ENCODE assay signal across 9 cellular contexts in the genomic region with DNA sequence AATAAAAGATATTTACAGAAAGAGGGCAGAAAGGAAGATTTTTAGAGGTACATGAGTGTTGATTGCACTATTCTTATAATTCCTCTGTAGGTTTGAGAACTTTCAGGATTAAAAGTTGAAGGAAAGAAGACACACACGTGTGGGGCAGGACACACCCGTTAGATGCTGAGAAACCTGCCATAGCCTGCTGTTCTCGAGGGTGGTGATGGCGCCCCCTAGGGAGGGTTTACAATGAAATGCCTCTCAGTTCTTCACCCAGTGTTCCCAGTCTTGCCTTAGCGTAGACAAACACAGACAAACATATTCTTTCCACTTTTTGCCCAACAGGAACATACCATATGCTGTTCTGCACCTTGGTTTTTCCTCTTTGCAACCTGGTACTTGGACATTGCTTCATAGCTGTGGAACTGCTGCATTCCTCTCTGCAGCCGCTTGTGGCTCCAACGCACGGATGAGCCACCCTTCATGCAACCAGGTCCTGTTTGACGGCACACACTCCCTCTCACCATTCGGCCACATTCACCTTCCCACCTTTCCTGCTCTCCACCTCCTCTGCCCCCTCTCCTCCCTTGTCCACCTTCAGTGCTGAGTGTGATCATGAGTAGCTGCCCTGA. TPM values are rescaled to one million over a fixed set of nuclear protein-coding genes. Genes with fewer than 3 reads are reported as not detected.
A peak's percentile ranks its signal among the peaks of the same experiment; 100 is the strongest.
DNase-seq lines count a peak whose midpoint lies in the region; ATAC-seq, FAIRE-seq and TF ChIP-seq lines count a peak whose summit lies in the region.
"Had no signal": no experiment of that assay in that cellular context is flagged by ENCODE, and none has a peak within 500 bp of the region (broad histone marks: within the 10 kb centered on the region; RNA-seq: fewer than 3 reads in every experiment).

No MANE protein-coding gene starts in this region.

- peaks cover 5% of the 10 kb centered on the region for H3K27me3 ChIP-seq in CD4-positive, alpha-beta memory T cell (ENCODE audit: insufficient read depth, low read length)
- no peaks in the 10 kb centered on the region for H3K27me3 ChIP-seq in IMR-90 (ENCODE audit: control insufficient read depth, insufficient read depth, low read length)
- H3K27me3 ChIP-seq in astrocyte (ENCODE audit: insufficient read depth, low read length), result no peaks in the 10 kb centered on the region
- H3K27me3 ChIP-seq in neural progenitor cell, result no peaks in the 10 kb centered on the region

- no peak overlapping the region for H4K91ac ChIP-seq in IMR-90 (ENCODE audit: insufficient read depth, low read depth, low read length)

- peaks cover 24 to 35% of the 10 kb centered on the region in 2 donors for H3K27me3 Mint-ChIP-seq in CD4-positive, alpha-beta memory T cell
- peaks cover 7% of the 10 kb centered on the region for H3K27me3 Mint-ChIP-seq in astrocyte (ENCODE audit: low read depth, unreplicated experiment)
- H3K27me3 Mint-ChIP-seq in neural progenitor cell (ENCODE audit: insufficient read depth, low read depth), result peaks cover 8% of the 10 kb centered on the region
- H3K27me3 Mint-ChIP-seq in immature natural killer cell (ENCODE audit: low read depth in 3 of 3), result peaks cover 0 to 4% (median 2%) of the 10 kb centered on the region in 3 donors

- POLR2A ChIA-PET in CD4-positive, alpha-beta memory T cell (lab: Charles Lee; ENCODE audit: partially characterized antibody), result no interaction called here
- POLR2A ChIA-PET in IMR-90 (lab: Charles Lee; ENCODE audit: unreplicated experiment), result no interaction called here

- no TSS peak for BruUV-seq in IMR-90 (replicated peaks; lab: Mats Ljungman, UMichigan)

- peaks cover 0 to 2% (median 0%) of the 10 kb centered on the region in 8 donors for H3K9me3 Mint-ChIP-seq in CD4-positive, alpha-beta memory T cell
- H3K9me3 Mint-ChIP-seq in astrocyte (ENCODE audit: unreplicated experiment) (peaks cover 2% of the 10 kb centered on the region), neural progenitor cell (peaks cover 9% of the 10 kb centered on the region), immature natural killer cell (peaks cover 0 to 2% (median 0%) of the 10 kb centered on the region in 6 donors)
- H3K9me3 Mint-ChIP-seq: stimulated activated naive CD8-positive, alpha-beta T cell treated with anti-CD3 and anti-CD28 coated beads, Interleukin-15, Interleukin-2, amounts not matched to agents 100 ng/mL and 50 ng/mL, for 24 hours had no signal

- peaks cover 6% of the 10 kb centered on the region; the same call in 1 of the 2 replicates for H3K9me1 ChIP-seq in IMR-90 (ENCODE audit: insufficient read depth, low read length)

- no peak for FAIRE-seq in astrocyte (lab: Jason Lieb, UNC)

- DNase-seq in CD4-positive, alpha-beta memory T cell, result peak in 4 of 5 donors; percentile 29 to 38 (median 33)
- DNase-seq in IMR-90 (no peak), astrocyte (ENCODE audit: low read depth) (no peak), neural progenitor cell (ENCODE audit: low spot score) (no peak), immature natural killer cell (no peak), NCI-H1436 (lab: John Stamatoyannopoulos, UW) (no peak), NCI-H128 (lab: John Stamatoyannopoulos, UW; ENCODE audit: unreplicated experiment) (no peak), DMS114 treated with DMSO at 0.1 percent for 48 hours (lab: John Stamatoyannopoulos, UW; ENCODE audit: unreplicated experiment) (no peak)

- no peak overlapping the region for H2AK9ac ChIP-seq in IMR-90 (replicated peaks; ENCODE audit: low read depth, low read length, poor library complexity)

- H3K79me2 ChIP-seq in astrocyte (ENCODE audit: insufficient read depth, low read length) (no peaks in the 10 kb centered on the region), neural progenitor cell (ENCODE audit: low read depth) (no peaks in the 10 kb centered on the region)

- no peaks in the 10 kb centered on the region for H3K79me1 ChIP-seq in IMR-90 (ENCODE audit: low read depth in 1 of 2, low read length in 2 of 2)

- H3K4me3 ChIP-seq in CD4-positive, alpha-beta memory T cell (ENCODE audit: low read length in 2 of 2), result no peak overlapping the region
- H3K4me3 ChIP-seq in IMR-90 (ENCODE audit: insufficient read depth, low read depth, low read length) (no peak overlapping the region), astrocyte (ENCODE audit: insufficient read depth, low read depth, low read length) (no peak overlapping the region), neural progenitor cell (no peak overlapping the region)

- H2AK5ac ChIP-seq in IMR-90 (ENCODE audit: low read depth, low read length), result no peak overlapping the region

- no peak overlapping the region for H4K5ac ChIP-seq in IMR-90 (ENCODE audit: low read depth, low read length)

- no peak overlapping the region for H3K27ac Mint-ChIP-seq in CD4-positive, alpha-beta memory T cell
- H3K27ac Mint-ChIP-seq in astrocyte (ENCODE audit: unreplicated experiment) (no peak overlapping the region), neural progenitor cell (no peak overlapping the region), immature natural killer cell (peak overlapping the region in 1 of 6 donors; percentile 31)
- H3K27ac Mint-ChIP-seq: stimulated activated naive CD8-positive, alpha-beta T cell treated with anti-CD3 and anti-CD28 coated beads, Interleukin-15, Interleukin-2, amounts not matched to agents 100 ng/mL and 50 ng/mL, for 24 hours had no signal

- TF ChIP-seq CTCF in IMR-90 (conservative IDR thresholded peaks at IDR 0.05; ENCODE audit: low read depth, low read length) (peak; percentile 29; the same call in 1 of the 2 replicates), astrocyte (IDR thresholded peaks at IDR 0.05; ENCODE audit: insufficient read depth, low read depth, low read length) (peak; percentile 17), neural progenitor cell (IDR thresholded peaks at IDR 0.05) (peak; percentile 34)

- dilution Hi-C loops in IMR-90 (cut with HindIII; ENCODE audit: low sequenced_read_pairs, unreplicated experiment), result no loop called here

- 71% methylated on average over 6 of the region's 10 CpGs; no CpG with 5 or more reads in 1 of the 2 experiments for WGBS in IMR-90 (ENCODE audit: extremely low coverage in 2 of 2, insufficient read length in 1 of 2), 2 experiments

- H3K4me1 Mint-ChIP-seq in CD4-positive, alpha-beta memory T cell, result no peaks in the 10 kb centered on the region
- H3K4me1 Mint-ChIP-seq in astrocyte (ENCODE audit: low read depth, unreplicated experiment) (peaks cover 24% of the 10 kb centered on the region), neural progenitor cell (peaks cover 19% of the 10 kb centered on the region), immature natural killer cell (no peaks in the 10 kb centered on the region)

- H3K9ac ChIP-seq in IMR-90 (ENCODE audit: low read depth, low read length), result no peak overlapping the region
- no peak overlapping the region for H3K9ac ChIP-seq in astrocyte (ENCODE audit: low read length)
- H3K9ac ChIP-seq in neural progenitor cell, result no peak overlapping the region

- intact Hi-C loops in CD4-positive, alpha-beta memory T cell (cut with micrococcal nuclease), result loop anchor here (1.0 kb wide), 1 partner anchor 83 kb away; no protein-coding TSS in a partner anchor
- intact Hi-C loops in IMR-90 (cut with micrococcal nuclease), result no loop called here

- H3K9me3 ChIP-seq in CD4-positive, alpha-beta memory T cell (ENCODE audit: control insufficient read depth in 1 of 2, low read length in 2 of 2), result no peaks in the 10 kb centered on the region
- H3K9me3 ChIP-seq in IMR-90 (ENCODE audit: control insufficient read depth, insufficient read depth, low read length) (no peaks in the 10 kb centered on the region), astrocyte (ENCODE audit: insufficient read depth, low read depth, low read length) (peaks cover 8% of the 10 kb centered on the region), neural progenitor cell (ENCODE audit: low read depth) (peaks cover 7% of the 10 kb centered on the region)

- no peak overlapping the region for H3K4me2 ChIP-seq in IMR-90 (ENCODE audit: low read depth, low read length)
- no peak overlapping the region for H3K4me2 ChIP-seq in astrocyte (ENCODE audit: low read length)
- H3K4me2 ChIP-seq in neural progenitor cell, result no peak overlapping the region

- no peak overlapping the region for H3K14ac ChIP-seq in IMR-90 (replicated peaks; ENCODE audit: low read depth, low read length)

- H3F3A ChIP-seq in neural progenitor cell (ENCODE audit: low read depth), result no peaks in the 10 kb centered on the region

- no peak overlapping the region for H3K18ac ChIP-seq in IMR-90 (ENCODE audit: low read depth, low read length)

- no peaks in the 10 kb centered on the region for H3K36me3 Mint-ChIP-seq in CD4-positive, alpha-beta memory T cell
- H3K36me3 Mint-ChIP-seq in astrocyte (ENCODE audit: low read depth, unreplicated experiment) (peaks cover 2% of the 10 kb centered on the region), neural progenitor cell (no peaks in the 10 kb centered on the region), immature natural killer cell (no peaks in the 10 kb centered on the region)

- H3K36me3 ChIP-seq in CD4-positive, alpha-beta memory T cell (ENCODE audit: insufficient read depth, low read length), result no peaks in the 10 kb centered on the region
- H3K36me3 ChIP-seq in IMR-90 (ENCODE audit: control insufficient read depth, insufficient read depth, low read length), result no peaks in the 10 kb centered on the region
- H3K36me3 ChIP-seq in astrocyte (ENCODE audit: insufficient read depth, low read length), result no peaks in the 10 kb centered on the region
- no peaks in the 10 kb centered on the region for H3K36me3 ChIP-seq in neural progenitor cell

- H3K4me3 Mint-ChIP-seq in CD4-positive, alpha-beta memory T cell, result no peak overlapping the region
- H3K4me3 Mint-ChIP-seq in astrocyte (ENCODE audit: unreplicated experiment), result no peak overlapping the region
- H3K4me3 Mint-ChIP-seq in neural progenitor cell, result no peak overlapping the region
- no peak overlapping the region for H3K4me3 Mint-ChIP-seq in immature natural killer cell
- H3K4me3 Mint-ChIP-seq: stimulated activated naive CD8-positive, alpha-beta T cell treated with anti-CD3 and anti-CD28 coated beads, Interleukin-15, Interleukin-2, amounts not matched to agents 100 ng/mL and 50 ng/mL, for 24 hours had no signal

- no peak overlapping the region for H3K23ac ChIP-seq in IMR-90 (ENCODE audit: low read depth, low read length)

- H2BK20ac ChIP-seq in IMR-90 (ENCODE audit: low read depth, low read length), result no peak overlapping the region

- no peak overlapping the region for H4K8ac ChIP-seq in IMR-90 (ENCODE audit: low read depth in 2 of 2, low read length in 2 of 2)

- no peak for TF ChIP-seq POLR2A in IMR-90 (IDR thresholded peaks at IDR 0.05; ENCODE audit: low read depth, low read length)

- H4K20me1 ChIP-seq in IMR-90 (ENCODE audit: insufficient read depth, low read length) (no peaks in the 10 kb centered on the region), astrocyte (ENCODE audit: insufficient read depth, low read length) (no peaks in the 10 kb centered on the region), neural progenitor cell (ENCODE audit: low read depth) (no peaks in the 10 kb centered on the region)

- no peak overlapping the region for H2BK15ac ChIP-seq in IMR-90 (ENCODE audit: low read depth, low read length)

- H2AFZ ChIP-seq in IMR-90 (replicated peaks; ENCODE audit: low read length, poor library complexity) (no peak overlapping the region), astrocyte (ENCODE audit: low read depth, low read length) (no peak overlapping the region), neural progenitor cell (replicated peaks) (no peak overlapping the region)

- no peaks in the 10 kb centered on the region for H3K4me1 ChIP-seq in CD4-positive, alpha-beta memory T cell (ENCODE audit: insufficient read depth, low read length)
- H3K4me1 ChIP-seq in IMR-90 (ENCODE audit: control insufficient read depth, insufficient read depth, low read length) (peaks cover 10% of the 10 kb centered on the region), astrocyte (ENCODE audit: insufficient read depth, low read length) (peaks cover 6% of the 10 kb centered on the region), neural progenitor cell (peaks cover 3% of the 10 kb centered on the region)

- no peak overlapping the region for H2BK120ac ChIP-seq in IMR-90 (ENCODE audit: low read depth, low read length)

- in situ Hi-C loops in IMR-90 (cut with MboI; ENCODE audit: low sequenced_read_pairs), result no loop called here

- H3K4ac ChIP-seq in IMR-90 (ENCODE audit: low read depth, low read length), result no peak overlapping the region

- no peak overlapping the region for H2BK5ac ChIP-seq in IMR-90 (ENCODE audit: low read depth, low read length, poor library complexity, severe bottlenecking)

- no peak for ATAC-seq in IMR-90 (ENCODE audit: low read depth)

- peak; percentile 23; the same call in 1 of the 2 replicates for TF ChIP-seq RAD21 in IMR-90 (IDR thresholded peaks at IDR 0.05; ENCODE audit: low read length)

- no peak overlapping the region for H3K27ac ChIP-seq in CD4-positive, alpha-beta memory T cell (ENCODE audit: low read depth, low read length)
- H3K27ac ChIP-seq in IMR-90 (ENCODE audit: insufficient read depth, low read length) (no peak overlapping the region), astrocyte (ENCODE audit: low read depth, low read length) (no peak overlapping the region), neural progenitor cell (no peak overlapping the region)

- H3K56ac ChIP-seq in IMR-90 (ENCODE audit: extremely low read depth, insufficient read depth, low read length), result no peak overlapping the region

- CTCF ChIA-PET in CD4-positive, alpha-beta memory T cell (lab: Charles Lee; ENCODE audit: partially characterized antibody), result interaction anchor here (0.9 to 1.5 kb wide), 3 partner anchors 23 to 84 kb away, joined by 5 to 7 read pairs (median 5); no protein-coding TSS in a partner anchor
- CTCF ChIA-PET in IMR-90 (lab: Yijun Ruan, JAX), result interaction anchor here (0.8 kb wide), 1 partner anchor 18 kb away, joined by 3 read pairs; no protein-coding TSS in a partner anchor

RNA-seq across cellular contexts. Expression of gene HSPA12A, which starts 23.3 kb away (rescaled TPM):
- total RNA-seq in CD4-positive, alpha-beta memory T cell, result under 1 TPM; 0.36 to 0.64 TPM
- polyA plus RNA-seq in CD4-positive, alpha-beta memory T cell, result under 1 TPM in 1 of 2 donors, not detected in 1; 0.14 TPM
- 16.1 and 18.6 TPM in 2 replicates for total RNA-seq in IMR-90 (2012; rRNA removed)
- 14.6 and 16.7 TPM in 2 replicates for polyA plus RNA-seq in IMR-90 (2012; rRNA removed)
- 6.6 and 6.9 TPM in 2 replicates for polyA plus RNA-seq in IMR-90 (2012; cell fraction: cytosol; rRNA removed)
- 34.4 and 57.2 TPM in 2 replicates for polyA plus RNA-seq in IMR-90 (2012; cell fraction: nucleus; rRNA removed; ENCODE audit: low replicate concordance)
- 7.9 and 11.1 TPM in 2 replicates for total RNA-seq in astrocyte
- total RNA-seq in neural progenitor cell (ENCODE audit: low replicate concordance), result 5.3 and 5.6 TPM in 2 replicates
- polyA plus RNA-seq in immature natural killer cell, result under 1 TPM in 1 of 3 donors, not detected in 2; 0.04 TPM

Comparison
In these comparisons a context has a peak if more than half of its experiments do, and no peak if none do; other contexts are left out.
1. DNase-seq: peak in CD4-positive, alpha-beta memory T cell (4 of 5); none in IMR-90 (single experiment), astrocyte (single experiment), neural progenitor cell (single experiment), immature natural killer cell (0 of 3), NCI-H1436 (single experiment), NCI-H128 (single experiment) and DMS114 treated with DMSO at 0.1 percent for 48 hours (single experiment).
2. Peak in every context shown above with its lines, with median percentiles within 50 percentile points of each other: CTCF ChIP-seq.